1 cellular context compared by ENCODE assay signal in the genomic region with DNA sequence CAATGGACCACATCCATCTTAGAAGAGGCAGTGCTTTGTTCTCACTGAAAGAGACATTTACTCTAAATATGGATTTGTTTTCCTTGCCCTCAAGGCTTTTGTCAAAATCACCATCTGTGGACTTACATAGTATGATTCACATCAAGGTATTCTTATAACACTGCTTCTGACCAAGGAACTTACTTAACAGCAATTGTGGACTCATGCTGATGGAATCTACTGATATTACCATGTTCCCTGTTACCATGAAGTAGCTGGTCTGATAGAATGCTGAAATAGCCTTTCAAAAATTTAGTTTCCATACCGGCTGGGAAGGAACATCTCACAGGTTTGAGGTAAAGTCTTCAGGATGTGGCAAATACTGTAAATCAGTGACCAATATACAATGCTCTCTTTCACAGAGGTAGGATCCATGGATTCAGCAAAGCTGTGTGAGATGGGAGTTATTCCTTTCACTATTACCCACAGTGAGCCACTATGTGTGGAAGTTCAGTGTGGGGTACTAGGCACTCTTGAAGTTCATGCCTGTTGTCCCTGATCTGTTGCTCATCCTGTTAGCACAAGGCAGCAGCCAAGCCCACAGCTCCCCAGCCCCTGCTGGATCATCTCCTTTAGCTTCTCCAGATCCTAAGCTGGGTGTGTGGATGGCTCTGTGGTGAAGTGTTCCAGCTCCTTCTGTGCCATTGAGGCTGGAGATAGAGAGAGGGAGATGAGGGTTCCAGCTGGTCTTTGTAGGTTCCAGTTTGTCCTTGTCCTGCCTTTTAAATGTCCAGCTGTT.
TF ChIP-seq lines count a peak whose summit lies in the region.

No MANE protein-coding gene starts in this region.

TF ChIP-seq in IMR-90, 13 proteins besides CTCF, POLR2A, EP300 and RAD21 (continued from another document):
- TF ChIP-seq CHD1 (IDR thresholded peaks at IDR 0.05; ENCODE audit: low read depth, low read length) = no peak
- no peak for TF ChIP-seq NFE2L2 (IDR thresholded peaks at IDR 0.05; ENCODE audit: low read depth, low read length)
- no peak for TF ChIP-seq FOS (IDR thresholded peaks at IDR 0.05; ENCODE audit: low read depth, low read length)
- TF ChIP-seq RCOR1 (IDR thresholded peaks at IDR 0.05; ENCODE audit: insufficient replicate concordance, low read length) = no peak
- TF ChIP-seq, protein P1, sequence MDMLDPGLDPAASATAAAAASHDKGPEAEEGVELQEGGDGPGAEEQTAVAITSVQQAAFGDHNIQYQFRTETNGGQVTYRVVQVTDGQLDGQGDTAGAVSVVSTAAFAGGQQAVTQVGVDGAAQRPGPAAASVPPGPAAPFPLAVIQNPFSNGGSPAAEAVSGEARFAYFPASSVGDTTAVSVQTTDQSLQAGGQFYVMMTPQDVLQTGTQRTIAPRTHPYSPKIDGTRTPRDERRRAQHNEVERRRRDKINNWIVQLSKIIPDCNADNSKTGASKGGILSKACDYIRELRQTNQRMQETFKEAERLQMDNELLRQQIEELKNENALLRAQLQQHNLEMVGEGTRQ (IDR thresholded peaks at IDR 0.05; ENCODE audit: low read depth, low read length) = no peak
- TF ChIP-seq, protein P2, sequence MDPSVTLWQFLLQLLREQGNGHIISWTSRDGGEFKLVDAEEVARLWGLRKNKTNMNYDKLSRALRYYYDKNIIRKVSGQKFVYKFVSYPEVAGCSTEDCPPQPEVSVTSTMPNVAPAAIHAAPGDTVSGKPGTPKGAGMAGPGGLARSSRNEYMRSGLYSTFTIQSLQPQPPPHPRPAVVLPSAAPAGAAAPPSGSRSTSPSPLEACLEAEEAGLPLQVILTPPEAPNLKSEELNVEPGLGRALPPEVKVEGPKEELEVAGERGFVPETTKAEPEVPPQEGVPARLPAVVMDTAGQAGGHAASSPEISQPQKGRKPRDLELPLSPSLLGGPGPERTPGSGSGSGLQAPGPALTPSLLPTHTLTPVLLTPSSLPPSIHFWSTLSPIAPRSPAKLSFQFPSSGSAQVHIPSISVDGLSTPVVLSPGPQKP (IDR thresholded peaks at IDR 0.05; ENCODE audit: borderline replicate concordance, low read depth, low read length) = no peak
TF ChIP-seq in IMR-90: peak in this region for 0.
